ENCODE assay signal across 1 cellular context in genomic region chr3:189286188-189286587, GRCh38.
TF ChIP-seq lines count a peak whose summit lies in the region.

No MANE protein-coding gene starts in this region.

TF ChIP-seq in GM23338, 12 proteins besides CTCF, POLR2A, EP300 and RAD21 (continued from another document):
- TF ChIP-seq, protein P1, sequence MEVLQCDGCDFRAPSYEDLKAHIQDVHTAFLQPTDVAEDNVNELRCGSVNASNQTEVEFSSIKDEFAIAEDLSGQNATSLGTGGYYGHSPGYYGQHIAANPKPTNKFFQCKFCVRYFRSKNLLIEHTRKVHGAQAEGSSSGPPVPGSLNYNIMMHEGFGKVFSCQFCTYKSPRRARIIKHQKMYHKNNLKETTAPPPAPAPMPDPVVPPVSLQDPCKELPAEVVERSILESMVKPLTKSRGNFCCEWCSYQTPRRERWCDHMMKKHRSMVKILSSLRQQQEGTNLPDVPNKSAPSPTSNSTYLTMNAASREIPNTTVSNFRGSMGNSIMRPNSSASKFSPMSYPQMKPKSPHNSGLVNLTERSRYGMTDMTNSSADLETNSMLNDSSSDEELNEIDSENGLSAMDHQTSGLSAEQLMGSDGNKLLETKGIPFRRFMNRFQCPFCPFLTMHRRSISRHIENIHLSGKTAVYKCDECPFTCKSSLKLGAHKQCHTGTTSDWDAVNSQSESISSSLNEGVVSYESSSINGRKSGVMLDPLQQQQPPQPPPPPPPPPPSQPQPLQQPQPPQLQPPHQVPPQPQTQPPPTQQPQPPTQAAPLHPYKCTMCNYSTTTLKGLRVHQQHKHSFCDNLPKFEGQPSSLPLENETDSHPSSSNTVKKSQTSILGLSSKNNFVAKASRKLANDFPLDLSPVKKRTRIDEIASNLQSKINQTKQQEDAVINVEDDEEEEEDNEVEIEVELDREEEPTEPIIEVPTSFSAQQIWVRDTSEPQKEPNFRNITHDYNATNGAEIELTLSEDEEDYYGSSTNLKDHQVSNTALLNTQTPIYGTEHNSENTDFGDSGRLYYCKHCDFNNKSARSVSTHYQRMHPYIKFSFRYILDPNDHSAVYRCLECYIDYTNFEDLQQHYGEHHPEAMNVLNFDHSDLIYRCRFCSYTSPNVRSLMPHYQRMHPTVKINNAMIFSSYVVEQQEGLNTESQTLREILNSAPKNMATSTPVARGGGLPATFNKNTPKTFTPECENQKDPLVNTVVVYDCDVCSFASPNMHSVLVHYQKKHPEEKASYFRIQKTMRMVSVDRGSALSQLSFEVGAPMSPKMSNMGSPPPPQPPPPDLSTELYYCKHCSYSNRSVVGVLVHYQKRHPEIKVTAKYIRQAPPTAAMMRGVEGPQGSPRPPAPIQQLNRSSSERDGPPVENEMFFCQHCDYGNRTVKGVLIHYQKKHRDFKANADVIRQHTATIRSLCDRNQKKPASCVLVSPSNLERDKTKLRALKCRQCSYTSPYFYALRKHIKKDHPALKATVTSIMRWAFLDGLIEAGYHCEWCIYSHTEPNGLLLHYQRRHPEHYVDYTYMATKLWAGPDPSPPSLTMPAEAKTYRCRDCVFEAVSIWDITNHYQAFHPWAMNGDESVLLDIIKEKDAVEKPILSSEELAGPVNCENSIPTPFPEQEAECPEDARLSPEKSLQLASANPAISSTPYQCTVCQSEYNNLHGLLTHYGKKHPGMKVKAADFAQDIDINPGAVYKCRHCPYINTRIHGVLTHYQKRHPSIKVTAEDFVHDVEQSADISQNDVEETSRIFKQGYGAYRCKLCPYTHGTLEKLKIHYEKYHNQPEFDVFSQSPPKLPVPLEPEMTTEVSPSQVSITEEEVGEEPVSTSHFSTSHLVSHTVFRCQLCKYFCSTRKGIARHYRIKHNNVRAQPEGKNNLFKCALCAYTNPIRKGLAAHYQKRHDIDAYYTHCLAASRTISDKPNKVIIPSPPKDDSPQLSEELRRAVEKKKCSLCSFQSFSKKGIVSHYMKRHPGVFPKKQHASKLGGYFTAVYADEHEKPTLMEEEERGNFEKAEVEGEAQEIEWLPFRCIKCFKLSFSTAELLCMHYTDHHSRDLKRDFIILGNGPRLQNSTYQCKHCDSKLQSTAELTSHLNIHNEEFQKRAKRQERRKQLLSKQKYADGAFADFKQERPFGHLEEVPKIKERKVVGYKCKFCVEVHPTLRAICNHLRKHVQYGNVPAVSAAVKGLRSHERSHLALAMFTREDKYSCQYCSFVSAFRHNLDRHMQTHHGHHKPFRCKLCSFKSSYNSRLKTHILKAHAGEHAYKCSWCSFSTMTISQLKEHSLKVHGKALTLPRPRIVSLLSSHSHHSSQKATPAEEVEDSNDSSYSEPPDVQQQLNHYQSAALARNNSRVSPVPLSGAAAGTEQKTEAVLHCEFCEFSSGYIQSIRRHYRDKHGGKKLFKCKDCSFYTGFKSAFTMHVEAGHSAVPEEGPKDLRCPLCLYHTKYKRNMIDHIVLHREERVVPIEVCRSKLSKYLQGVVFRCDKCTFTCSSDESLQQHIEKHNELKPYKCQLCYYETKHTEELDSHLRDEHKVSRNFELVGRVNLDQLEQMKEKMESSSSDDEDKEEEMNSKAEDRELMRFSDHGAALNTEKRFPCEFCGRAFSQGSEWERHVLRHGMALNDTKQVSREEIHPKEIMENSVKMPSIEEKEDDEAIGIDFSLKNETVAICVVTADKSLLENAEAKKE (CRISPR knock-in tag; IDR thresholded peaks at IDR 0.05): no peak
- TF ChIP-seq NANOG (IDR thresholded peaks at IDR 0.05; ENCODE audit: borderline replicate concordance): no peak
- TF ChIP-seq STAT1 (IDR thresholded peaks at IDR 0.05; ENCODE audit: unreplicated experiment): no peak
- TF ChIP-seq EZH2phosphoT487 (IDR thresholded peaks at IDR 0.05; ENCODE audit: unreplicated experiment): no peak
- no peak for TF ChIP-seq REST (IDR thresholded peaks at IDR 0.05; ENCODE audit: unreplicated experiment)
- TF ChIP-seq CREB1 (CRISPR knock-in tag; IDR thresholded peaks at IDR 0.05; ENCODE audit: low read depth): no peak
